In the genomic region with DNA sequence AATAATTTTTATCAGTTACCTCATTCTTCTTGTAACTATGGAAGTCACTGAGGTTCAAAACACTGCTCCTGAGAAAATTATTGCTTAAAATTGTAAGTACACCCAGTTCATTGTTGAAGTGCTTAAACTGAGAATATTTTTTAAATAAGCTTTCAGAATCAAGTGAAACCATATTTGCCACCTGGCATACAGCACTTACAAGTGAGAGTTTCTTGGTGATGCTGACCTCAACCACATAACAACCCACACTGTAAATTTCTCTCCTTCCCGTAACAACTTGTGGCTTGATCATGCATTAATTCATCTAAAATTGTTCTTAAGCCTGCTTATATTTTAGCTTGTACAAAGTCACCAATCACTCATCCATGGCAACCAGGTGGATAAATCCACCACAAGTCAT, we compare ENCODE assay signal across 10 cellular contexts. TPM values are rescaled to one million over a fixed set of nuclear protein-coding genes. Genes with fewer than 3 reads are reported as not detected.
DNase-seq lines count a peak whose midpoint lies in the region; ATAC-seq and TF ChIP-seq lines count a peak whose summit lies in the region.
"Had no signal": no experiment of that assay in that cellular context is flagged by ENCODE, and none has a peak within 500 bp of the region (broad histone marks: within the 10 kb centered on the region; RNA-seq: fewer than 3 reads in every experiment).

No MANE protein-coding gene starts in this region.

- H3K9me3 ChIP-seq in MG63 (no peaks in the 10 kb centered on the region), BE2C (no peaks in the 10 kb centered on the region)
- H3K9me3 ChIP-seq: psoas muscle had no signal

- H3K4me1 Mint-ChIP-seq in activated T-cell treated with anti-CD3 and anti-CD28 coated beads, Interleukin-2, amount 50 U/mL, for 72 hours (ENCODE audit: low read depth), result peaks cover 24% of the 10 kb centered on the region
- H3K4me1 Mint-ChIP-seq in activated T-cell treated with anti-CD3 and anti-CD28 coated beads, Interleukin-2, amount 50 U/mL, for 24 hours (ENCODE audit: low read depth), result peaks cover 44% of the 10 kb centered on the region

- peak overlapping the region; percentile 68 for H3K27ac Mint-ChIP-seq in activated T-cell treated with anti-CD3 and anti-CD28 coated beads, Interleukin-2, amount 50 U/mL, for 72 hours
- H3K27ac Mint-ChIP-seq in activated T-cell treated with anti-CD3 and anti-CD28 coated beads, Interleukin-2, amount 50 U/mL, for 24 hours, result no peak overlapping the region
- H3K27ac Mint-ChIP-seq: activated CD4-positive, alpha-beta T cell treated with anti-CD3 and anti-CD28 coated beads, Interleukin-2, amount 10 ng/mL, durations not matched to agents 7 days and 5 days had no signal

- no peak for TF ChIP-seq CTCF in BE2C (IDR thresholded peaks at IDR 0.05; ENCODE audit: low read depth, low read length)

- H3K9me3 Mint-ChIP-seq in activated T-cell treated with anti-CD3 and anti-CD28 coated beads, Interleukin-2, amount 50 U/mL, for 72 hours, result no peaks in the 10 kb centered on the region
- no peaks in the 10 kb centered on the region for H3K9me3 Mint-ChIP-seq in activated T-cell treated with anti-CD3 and anti-CD28 coated beads, Interleukin-2, amount 50 U/mL, for 24 hours
- H3K9me3 Mint-ChIP-seq: activated CD4-positive, alpha-beta T cell treated with anti-CD3 and anti-CD28 coated beads, Interleukin-2, amount 10 ng/mL, durations not matched to agents 7 days and 5 days had no signal

- no peaks in the 10 kb centered on the region for H3K27me3 Mint-ChIP-seq in activated T-cell treated with anti-CD3 and anti-CD28 coated beads, Interleukin-2, amount 50 U/mL, for 72 hours (ENCODE audit: low read depth)
- no peaks in the 10 kb centered on the region for H3K27me3 Mint-ChIP-seq in activated T-cell treated with anti-CD3 and anti-CD28 coated beads, Interleukin-2, amount 50 U/mL, for 24 hours
- H3K27me3 Mint-ChIP-seq: activated CD4-positive, alpha-beta T cell treated with anti-CD3 and anti-CD28 coated beads, Interleukin-2, amount 10 ng/mL, durations not matched to agents 7 days and 5 days had no signal

- H3K36me3 ChIP-seq in MG63 (no peaks in the 10 kb centered on the region), BE2C (no peaks in the 10 kb centered on the region)

- peaks cover 0 to 2% of the 10 kb centered on the region in 2 donors for H3K36me3 Mint-ChIP-seq in activated T-cell treated with anti-CD3 and anti-CD28 coated beads, Interleukin-2, amount 50 U/mL, for 72 hours (ENCODE audit: insufficient read depth in 2 of 2)
- peaks cover 16% of the 10 kb centered on the region for H3K36me3 Mint-ChIP-seq in activated T-cell treated with anti-CD3 and anti-CD28 coated beads, Interleukin-2, amount 50 U/mL, for 24 hours (ENCODE audit: low read depth)

- H3K4me1 ChIP-seq in BE2C, result peaks cover 22% of the 10 kb centered on the region

- peak overlapping the region; percentile 36 to 50 for H3K4me3 Mint-ChIP-seq in activated T-cell treated with anti-CD3 and anti-CD28 coated beads, Interleukin-2, amount 50 U/mL, for 72 hours
- H3K4me3 Mint-ChIP-seq in activated T-cell treated with anti-CD3 and anti-CD28 coated beads, Interleukin-2, amount 50 U/mL, for 24 hours, result no peak overlapping the region
- H3K4me3 Mint-ChIP-seq: activated CD4-positive, alpha-beta T cell treated with anti-CD3 and anti-CD28 coated beads, Interleukin-2, amount 10 ng/mL, durations not matched to agents 7 days and 5 days had no signal

- H3K27me3 ChIP-seq in MG63 (no peaks in the 10 kb centered on the region), BE2C (no peaks in the 10 kb centered on the region)

- intact Hi-C loops in left cardiac atrium (cut with DNase I), result no loop called here

- no peak overlapping the region for H3K4me3 ChIP-seq in MG63
- no peak overlapping the region for H3K4me3 ChIP-seq in BE2C (ENCODE audit: low read depth, low read length)
- H3K4me3 ChIP-seq: psoas muscle had no signal

- ATAC-seq in activated T-cell treated with anti-CD3 and anti-CD28 coated beads, Interleukin-2, amount 50 U/mL, for 72 hours (replicated peaks in 1 of 2), result peak; percentile 39 to 69
- ATAC-seq in HG02763 (IDR thresholded peaks at IDR 0.05; ENCODE audit: unreplicated experiment) (peak; percentile 65), HG03565 (IDR thresholded peaks at IDR 0.05; ENCODE audit: unreplicated experiment) (peak; percentile 60), left cardiac atrium (no peak)

- no peak for DNase-seq in activated T-cell treated with anti-CD3 and anti-CD28 coated beads, Interleukin-2, amount 50 U/mL, for 72 hours
- DNase-seq in activated T-cell treated with anti-CD3 and anti-CD28 coated beads, Interleukin-2, amount 50 U/mL, for 24 hours, result no peak
- no peak for DNase-seq in RKO (ENCODE audit: low spot score)
- DNase-seq in MG63, result no peak
- no peak for DNase-seq in BE2C
- DNase-seq in left cardiac atrium, result no peak
- DNase-seq: activated CD4-positive, alpha-beta T cell treated with anti-CD3 and anti-CD28 coated beads, Interleukin-2, amount 10 ng/mL, durations not matched to agents 7 days and 5 days; psoas muscle had no signal

RNA-seq across cellular contexts. Expression of a gene that starts 34.0 kb away (rescaled TPM):
- total RNA-seq in activated T-cell treated with anti-CD3 and anti-CD28 coated beads, Interleukin-2, amount 50 U/mL, for 72 hours, result 10 to 100 TPM; 21.7 to 27.5 TPM
- 1.5 and 8.8 TPM in 2 replicates for total RNA-seq in MG63 (2014; rRNA removed; shearing (Covaris generic); ENCODE audit: low replicate concordance)
- polyA plus RNA-seq in BE2C (2012; ENCODE audit: insufficient read depth, insufficient read length, low read depth), result 30.2 TPM
- 10 to 100 TPM in 1 of 2 donors, 1 to 10 TPM in 1; 9.9 to 11.6 TPM for total RNA-seq in left cardiac atrium

Comparison
In these comparisons a context has a peak if more than half of its experiments do, and no peak if none do; other contexts are left out.
1. ATAC-seq: peak in activated T-cell treated with anti-CD3 and anti-CD28 coated beads, Interleukin-2, amount 50 U/mL, for 72 hours (2 of 2), HG02763 (single experiment) and HG03565 (single experiment); none in left cardiac atrium (0 of 2).